34 cellular contexts compared by ENCODE assay signal in the genomic region with DNA sequence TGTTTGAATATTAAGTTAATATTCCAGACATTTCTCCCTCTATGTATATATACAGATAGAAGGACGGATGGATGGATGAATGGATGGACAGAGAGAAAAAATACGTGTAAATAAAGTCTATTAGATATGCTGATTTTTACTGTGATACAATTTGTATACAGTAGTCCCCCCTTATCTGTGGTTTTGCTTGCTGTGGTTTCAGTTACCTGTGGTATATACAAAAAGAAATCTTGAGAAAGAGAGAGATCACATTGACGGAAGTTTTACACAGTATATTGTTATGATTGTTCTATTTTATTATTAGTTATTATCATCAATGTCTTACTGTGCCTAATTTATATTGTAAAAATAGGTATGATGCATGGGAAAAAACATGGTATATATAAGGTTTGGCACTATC.
"Had no signal": no experiment of that assay in that cellular context is flagged by ENCODE, and none has a peak within 500 bp of the region (broad histone marks: within the 10 kb centered on the region; RNA-seq: fewer than 3 reads in every experiment).

No MANE protein-coding gene starts in this region.

- H3K4me3 ChIP-seq: ascending aorta, breast epithelium, cardiac muscle cell, coronary artery, dorsolateral prefrontal cortex, esophagus squamous epithelium, gastroesophageal sphincter had no signal

- H3K4me3 Mint-ChIP-seq: activated CD4-positive, alpha-beta memory T cell treated with anti-CD3 and anti-CD28 coated beads for 36 hours; activated CD4-positive, alpha-beta T cell treated with anti-CD3 and anti-CD28 coated beads for 36 hours; activated CD4-positive, alpha-beta T cell treated with anti-CD3 and anti-CD28 coated beads, Interleukin-2, amount 10 ng/mL, durations not matched to agents 24 days and 14 days; activated CD8-positive, alpha-beta memory T cell treated with anti-CD3 and anti-CD28 coated beads, Interleukin-2, amount 10 ng/mL, durations not matched to agents 7 days and 5 days; activated CD8-positive, alpha-beta T cell treated with anti-CD3 and anti-CD28 coated beads, Interleukin-2, amount 10 ng/mL, durations not matched to agents 7 days and 5 days; activated naive CD4-positive, alpha-beta T cell treated with anti-CD3 and anti-CD28 coated beads, Interleukin-2, amount 10 ng/mL, durations not matched to agents 7 days and 5 days; activated naive CD8-positive, alpha-beta T cell treated with anti-CD3 and anti-CD28 coated beads, Interleukin-2, amount 10 ng/mL, durations not matched to agents 7 days and 5 days; activated T-helper 1 cell treated with anti-CD3 and anti-CD28 coated beads, Interleukin-12 subunit alpha, Interleukin-12 subunit beta, Interleukin-2, Interleukin-4 antibody, amounts not matched to agents 30 ng/mL and 10 ng/mL and 1 ng/mL, durations not matched to agents 14 hours and 24 hours and 36 hours; brain; dendritic cell treated with granulocyte-macrophage colony-stimulating factor and Interleukin-4, amounts not matched to agents 40 ng/mL and 50 ng/mL, for 4 days; T-cell; T-helper 1 cell treated with Interleukin-12 subunit alpha and Interleukin-12 subunit beta and Interleukin-4 antibody, amounts not matched to agents 30 μg/mL and 1 μg/mL, for 36 hours had no signal

- ATAC-seq: activated CD8-positive, alpha-beta memory T cell treated with anti-CD3 and anti-CD28 coated beads, Interleukin-2, amount 10 ng/mL, durations not matched to agents 7 days and 5 days; activated CD8-positive, alpha-beta T cell treated with anti-CD3 and anti-CD28 coated beads, Interleukin-2, amount 10 ng/mL, durations not matched to agents 7 days and 5 days; gastroesophageal sphincter; T-cell had no signal

- H3K4me1 ChIP-seq: ascending aorta, breast epithelium, esophagus squamous epithelium had no signal

- DNase-seq: activated CD4-positive, alpha-beta memory T cell treated with anti-CD3 and anti-CD28 coated beads for 36 hours; activated CD4-positive, alpha-beta T cell treated with anti-CD3 and anti-CD28 coated beads for 36 hours; activated CD4-positive, alpha-beta T cell treated with anti-CD3 and anti-CD28 coated beads, Interleukin-2, amount 10 ng/mL, durations not matched to agents 24 days and 14 days; activated CD4-positive, CD25-positive, alpha-beta regulatory T cell; activated CD4-positive, CD25-positive, alpha-beta regulatory T cell treated with anti-CD3 and anti-CD28 coated beads, Interleukin-2, amount 50 U/mL, for 72 hours; activated CD8-positive, alpha-beta memory T cell treated with anti-CD3 and anti-CD28 coated beads, Interleukin-2, amount 10 ng/mL, durations not matched to agents 7 days and 5 days; activated CD8-positive, alpha-beta memory T cell treated with anti-CD3 and anti-CD28 coated beads, Interleukin-2, amount 50 U/mL, for 4 hours; activated CD8-positive, alpha-beta T cell treated with anti-CD3 and anti-CD28 coated beads, Interleukin-2, amount 10 ng/mL, durations not matched to agents 7 days and 5 days; activated gamma-delta T cell; activated naive CD4-positive, alpha-beta T cell; activated naive CD4-positive, alpha-beta T cell treated with anti-CD3 and anti-CD28 coated beads, Interleukin-2, amount 10 ng/mL, durations not matched to agents 7 days and 5 days; activated naive CD8-positive, alpha-beta T cell treated with anti-CD3 and anti-CD28 coated beads, Interleukin-2, amount 10 ng/mL, durations not matched to agents 7 days and 5 days; activated T-cell treated with anti-CD3 and anti-CD28 coated beads, Interleukin-2, amount 50 U/mL, for 1 hour; activated T-cell treated with anti-CD3 and anti-CD28 coated beads, Interleukin-2, amount 50 U/mL, for 48 hours; central memory CD4-positive, alpha-beta T cell; dorsolateral prefrontal cortex; esophagus squamous epithelium; foreskin melanocyte; SW 1271; T-cell; T-helper 9 cell had no signal

- FAIRE-seq: endometrium, endothelial cell of umbilical vein had no signal

- H3K9me3 ChIP-seq: ascending aorta, breast epithelium, esophagus squamous epithelium, gastroesophageal sphincter had no signal

- H3K27me3 Mint-ChIP-seq: activated CD4-positive, alpha-beta memory T cell treated with anti-CD3 and anti-CD28 coated beads for 36 hours; activated CD4-positive, alpha-beta T cell treated with anti-CD3 and anti-CD28 coated beads for 36 hours; activated CD4-positive, alpha-beta T cell treated with anti-CD3 and anti-CD28 coated beads, Interleukin-2, amount 10 ng/mL, durations not matched to agents 24 days and 14 days; activated CD8-positive, alpha-beta memory T cell treated with anti-CD3 and anti-CD28 coated beads, Interleukin-2, amount 10 ng/mL, durations not matched to agents 7 days and 5 days; activated naive CD4-positive, alpha-beta T cell treated with anti-CD3 and anti-CD28 coated beads, Interleukin-2, amount 10 ng/mL, durations not matched to agents 7 days and 5 days; activated naive CD8-positive, alpha-beta T cell treated with anti-CD3 and anti-CD28 coated beads, Interleukin-2, amount 10 ng/mL, durations not matched to agents 7 days and 5 days; brain; dendritic cell treated with granulocyte-macrophage colony-stimulating factor and Interleukin-4, amounts not matched to agents 40 ng/mL and 50 ng/mL, for 4 days; T-cell had no signal

- H3K4me1 Mint-ChIP-seq: brain had no signal

- H3K27me3 ChIP-seq: ascending aorta, breast epithelium, cardiac muscle cell, dorsolateral prefrontal cortex, esophagus squamous epithelium, gastroesophageal sphincter had no signal

- H3K27ac ChIP-seq: ascending aorta, breast epithelium, cardiac muscle cell, coronary artery, dorsolateral prefrontal cortex, epithelial cell of prostate, esophagus squamous epithelium, gastroesophageal sphincter had no signal

- H3K9me3 Mint-ChIP-seq: activated naive CD4-positive, alpha-beta T cell treated with anti-CD3 and anti-CD28 coated beads, Interleukin-2, amount 50 U/mL, for 72 hours; activated naive CD8-positive, alpha-beta T cell treated with anti-CD3 and anti-CD28 coated beads, Interleukin-2, amount 10 ng/mL, durations not matched to agents 7 days and 5 days; activated T-helper 1 cell treated with anti-CD3 and anti-CD28 coated beads, Interleukin-12 subunit alpha, Interleukin-12 subunit beta, Interleukin-2, Interleukin-4 antibody, amounts not matched to agents 30 ng/mL and 10 ng/mL and 1 ng/mL, durations not matched to agents 14 hours and 24 hours and 36 hours; dendritic cell treated with granulocyte-macrophage colony-stimulating factor and Interleukin-4, amounts not matched to agents 40 ng/mL and 50 ng/mL, for 4 days had no signal

- H3K27ac Mint-ChIP-seq: activated CD4-positive, alpha-beta memory T cell treated with anti-CD3 and anti-CD28 coated beads for 36 hours; activated CD4-positive, alpha-beta T cell treated with anti-CD3 and anti-CD28 coated beads for 36 hours; activated CD4-positive, alpha-beta T cell treated with anti-CD3 and anti-CD28 coated beads, Interleukin-2, amount 10 ng/mL, durations not matched to agents 24 days and 14 days; activated CD8-positive, alpha-beta memory T cell treated with anti-CD3 and anti-CD28 coated beads, Interleukin-2, amount 10 ng/mL, durations not matched to agents 7 days and 5 days; activated CD8-positive, alpha-beta T cell treated with anti-CD3 and anti-CD28 coated beads, Interleukin-2, amount 10 ng/mL, durations not matched to agents 7 days and 5 days; activated naive CD4-positive, alpha-beta T cell treated with anti-CD3 and anti-CD28 coated beads, Interleukin-2, amount 10 ng/mL, durations not matched to agents 7 days and 5 days; activated naive CD4-positive, alpha-beta T cell treated with anti-CD3 and anti-CD28 coated beads, Interleukin-2, amount 50 U/mL, for 72 hours; activated naive CD8-positive, alpha-beta T cell treated with anti-CD3 and anti-CD28 coated beads, Interleukin-2, amount 10 ng/mL, durations not matched to agents 7 days and 5 days; activated T-helper 1 cell treated with anti-CD3 and anti-CD28 coated beads, Interleukin-12 subunit alpha, Interleukin-12 subunit beta, Interleukin-2, Interleukin-4 antibody, amounts not matched to agents 30 ng/mL and 10 ng/mL and 1 ng/mL, durations not matched to agents 14 hours and 24 hours and 36 hours; brain; dendritic cell treated with granulocyte-macrophage colony-stimulating factor and Interleukin-4, amounts not matched to agents 40 ng/mL and 50 ng/mL, for 4 days; T-helper 1 cell treated with Interleukin-12 subunit alpha and Interleukin-12 subunit beta and Interleukin-4 antibody, amounts not matched to agents 30 μg/mL and 1 μg/mL, for 36 hours had no signal
